ENCODE assay signal across 9 cellular contexts in the genomic region with DNA sequence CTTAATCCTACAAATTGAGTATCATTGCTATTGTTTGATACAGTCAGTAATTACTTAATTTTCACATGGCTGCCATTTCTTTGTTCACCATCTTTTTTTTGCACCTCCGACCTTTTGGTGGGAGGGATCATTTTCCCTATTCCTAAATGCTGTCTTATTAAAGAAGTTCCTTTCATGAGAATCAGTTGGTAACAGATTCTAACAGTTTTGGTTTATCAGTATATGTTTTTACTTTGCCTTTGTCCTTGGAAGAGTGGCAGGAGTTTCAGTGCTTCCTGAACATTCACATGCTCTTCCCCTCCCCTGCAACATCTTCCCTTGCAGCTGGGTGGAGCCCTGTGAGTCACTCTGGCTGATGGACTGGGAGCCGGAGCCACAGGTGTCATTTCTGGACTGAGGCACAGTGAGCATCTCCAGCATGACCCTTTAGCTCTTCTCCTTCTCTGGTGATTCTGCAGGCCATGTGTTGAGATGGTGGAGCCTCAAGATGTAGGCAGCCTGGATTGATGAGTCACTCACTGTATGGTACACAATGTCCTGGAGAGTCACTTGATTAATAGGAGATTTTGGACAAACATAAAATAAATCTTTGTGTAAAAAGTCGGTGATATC.
DNase-seq lines count a peak whose midpoint lies in the region; ATAC-seq and TF ChIP-seq lines count a peak whose summit lies in the region.
"Had no signal": no experiment of that assay in that cellular context is flagged by ENCODE, and none has a peak within 500 bp of the region (broad histone marks: within the 10 kb centered on the region; RNA-seq: fewer than 3 reads in every experiment).

No MANE protein-coding gene starts in this region.

- no peak overlapping the region for H3K4me3 ChIP-seq in right atrium auricular region

- H3K4me1 ChIP-seq in right atrium auricular region: peaks cover 0 to 15% of the 10 kb centered on the region in 2 donors

- no peaks in the 10 kb centered on the region for H3K27me3 ChIP-seq in right atrium auricular region

- peak overlapping the region in 1 of 2 donors; percentile 33 for H3K27ac ChIP-seq in right atrium auricular region

- ATAC-seq in GM21717 (IDR thresholded peaks at IDR 0.05; ENCODE audit: unreplicated experiment) (no peak), HG02610 (IDR thresholded peaks at IDR 0.05; ENCODE audit: unreplicated experiment) (no peak), sciatic nerve (no peak)

- TF ChIP-seq CTCF in right atrium auricular region (IDR thresholded peaks at IDR 0.05): peak; percentile 23 to 65

- DNase-seq in A172 (ENCODE audit: low spot score): peak; percentile 74
- peak; percentile 49 for DNase-seq in H4 (ENCODE audit: low spot score)
- DNase-seq in SHP77 treated with DMSO at 0.1 percent for 48 hours (lab: John Stamatoyannopoulos, UW): peak; percentile 50
- no peak for DNase-seq in right atrium auricular region (ENCODE audit: low spot score)
- DNase-seq in SW 1271 (lab: John Stamatoyannopoulos, UW): no peak
- no peak for DNase-seq in sciatic nerve (ENCODE audit: low spot score)
- DNase-seq: activated effector memory CD4-positive, alpha-beta T cell treated with Interleukin-2 at 50 U/mL for 16 hours had no signal

- intact Hi-C loops in sciatic nerve (cut with DNase I): no loop called here

- H3K36me3 ChIP-seq in right atrium auricular region: no peaks in the 10 kb centered on the region

- no peaks in the 10 kb centered on the region for H3K9me3 ChIP-seq in right atrium auricular region

Comparison
In these comparisons a context has a peak if more than half of its experiments do, and no peak if none do; other contexts are left out.
1. DNase-seq: peak in A172 (single experiment), H4 (single experiment) and SHP77 treated with DMSO at 0.1 percent for 48 hours (single experiment); none in right atrium auricular region (single experiment), SW 1271 (0 of 2) and sciatic nerve (single experiment).